In the genomic region with DNA sequence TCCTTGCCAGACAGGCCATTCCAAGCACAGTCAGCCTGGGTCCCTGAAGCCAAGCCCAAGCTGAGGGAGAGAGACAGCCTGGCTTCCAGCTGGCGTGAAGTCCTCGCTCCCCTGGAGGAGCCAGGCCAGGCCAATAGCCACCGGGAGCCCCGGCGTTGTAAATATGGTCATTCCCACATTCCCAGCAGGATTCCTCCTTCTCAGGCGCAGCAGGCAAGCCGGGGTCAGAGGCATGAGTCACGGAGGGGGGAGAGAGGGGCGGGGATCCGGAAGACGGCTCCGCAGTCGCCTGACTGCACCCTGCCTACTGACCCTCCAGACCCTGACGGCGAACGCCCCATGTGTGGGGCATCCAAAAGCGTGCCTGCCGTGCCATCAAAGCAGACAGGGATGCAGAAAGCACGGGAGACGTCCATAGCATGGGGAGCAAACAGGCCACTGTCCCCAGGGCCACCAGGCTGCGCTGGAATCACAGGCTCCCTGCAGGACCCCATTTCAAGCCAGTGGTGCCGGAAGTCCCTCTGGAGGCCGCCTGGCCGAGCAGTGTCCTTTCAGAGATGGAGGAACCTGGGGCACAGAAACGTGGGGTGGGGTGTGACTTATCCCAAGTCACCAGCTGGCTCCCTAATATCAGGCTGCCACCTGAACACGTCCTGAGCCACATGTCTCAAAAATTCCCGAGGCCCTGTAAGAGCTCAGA, we compare ENCODE assay signal across 11 cellular contexts. TPM values are rescaled to one million over a fixed set of nuclear protein-coding genes. Genes with fewer than 3 reads are reported as not detected.
A peak's percentile ranks its signal among the peaks of the same experiment; 100 is the strongest.
DNase-seq lines count a peak whose midpoint lies in the region; ATAC-seq and TF ChIP-seq lines count a peak whose summit lies in the region.
"Had no signal": no experiment of that assay in that cellular context is flagged by ENCODE, and none has a peak within 500 bp of the region (broad histone marks: within the 10 kb centered on the region; RNA-seq: fewer than 3 reads in every experiment).

No MANE protein-coding gene starts in this region.

- intact Hi-C loops in PC-3 (cut with micrococcal nuclease): no loop called here
- intact Hi-C loops in naive thymus-derived CD4-positive, alpha-beta T cell (cut with micrococcal nuclease): no loop called here

- ATAC-seq in omental fat pad (ENCODE audit: low FRiP score) (peak; percentile 65), PC-3 (no peak)
- ATAC-seq in naive thymus-derived CD4-positive, alpha-beta T cell: no peak
- ATAC-seq: naive thymus-derived CD8-positive, alpha-beta T cell had no signal

- CTCF ChIA-PET in PC-3 (lab: Charles Lee): no interaction called here
- CTCF ChIA-PET in naive thymus-derived CD4-positive, alpha-beta T cell (lab: Charles Lee): interaction anchor here (0.7 kb wide), 1 partner anchor 160 kb away, joined by 3 read pairs; no protein-coding TSS in a partner anchor

- peaks cover 0 to 3% (median 0%) of the 10 kb centered on the region in 7 donors for H3K4me1 Mint-ChIP-seq in naive thymus-derived CD4-positive, alpha-beta T cell
- H3K4me1 Mint-ChIP-seq: naive thymus-derived CD8-positive, alpha-beta T cell had no signal

- H2AFZ ChIP-seq in PC-3 (ENCODE audit: low read length): no peak overlapping the region

- POLR2A ChIA-PET in PC-3 (lab: Charles Lee; ENCODE audit: unreplicated experiment): no interaction called here
- POLR2A ChIA-PET in naive thymus-derived CD4-positive, alpha-beta T cell (lab: Charles Lee): no interaction called here

- peaks cover 0 to 28% (median 9%) of the 10 kb centered on the region in 5 donors for H3K27me3 Mint-ChIP-seq in naive thymus-derived CD4-positive, alpha-beta T cell

- H3K27ac ChIP-seq in PC-3 (ENCODE audit: low read length): no peak overlapping the region
- no peak overlapping the region for H3K27ac ChIP-seq in naive thymus-derived CD4-positive, alpha-beta T cell (ENCODE audit: low read depth, low read length)

- no peaks in the 10 kb centered on the region for H4K20me1 ChIP-seq in PC-3 (ENCODE audit: low read length)

- H3K36me3 ChIP-seq in PC-3 (ENCODE audit: low read depth, low read length): no peaks in the 10 kb centered on the region
- no peaks in the 10 kb centered on the region for H3K36me3 ChIP-seq in naive thymus-derived CD4-positive, alpha-beta T cell (ENCODE audit: control insufficient read depth in 2 of 3, insufficient read depth in 3 of 3, low read length in 3 of 3)

- H3K27me3 ChIP-seq in PC-3 (ENCODE audit: low read length): no peaks in the 10 kb centered on the region
- no peaks in the 10 kb centered on the region for H3K27me3 ChIP-seq in naive thymus-derived CD4-positive, alpha-beta T cell (ENCODE audit: control insufficient read depth in 2 of 2, insufficient read depth in 2 of 2, low read length in 2 of 2)

- no peaks in the 10 kb centered on the region for H3K9me3 Mint-ChIP-seq in naive thymus-derived CD4-positive, alpha-beta T cell
- H3K9me3 Mint-ChIP-seq: naive thymus-derived CD8-positive, alpha-beta T cell; T-helper 2 cell treated with Interferon-gamma antibody and Interleukin-4, amounts not matched to agents 5 μg/mL and 100 μg/mL, for 36 hours had no signal

- no peaks in the 10 kb centered on the region for H3K79me2 ChIP-seq in PC-3 (ENCODE audit: low read length)

- H3K4me3 Mint-ChIP-seq in naive thymus-derived CD4-positive, alpha-beta T cell: no peak overlapping the region
- H3K4me3 Mint-ChIP-seq: naive thymus-derived CD8-positive, alpha-beta T cell; T-helper 2 cell treated with Interferon-gamma antibody and Interleukin-4, amounts not matched to agents 5 μg/mL and 100 μg/mL, for 36 hours had no signal

- no peaks in the 10 kb centered on the region for H3K9me3 ChIP-seq in PC-3 (ENCODE audit: low read length)
- no peaks in the 10 kb centered on the region for H3K9me3 ChIP-seq in naive thymus-derived CD4-positive, alpha-beta T cell (ENCODE audit: control insufficient read depth in 2 of 3, low read length in 3 of 3)

- TF ChIP-seq CTCF in AG09319 (IDR thresholded peaks at IDR 0.05; ENCODE audit: low read depth, low read length) (no peak), omental fat pad (IDR thresholded peaks at IDR 0.05) (no peak), PC-3 (conservative IDR thresholded peaks at IDR 0.05; ENCODE audit: low read depth, low read length) (no peak)

- H3K9me2 ChIP-seq in PC-3 (replicated peaks; ENCODE audit: low read length): no peaks in the 10 kb centered on the region

- BruUV-seq in PC-3 (replicated peaks; lab: Mats Ljungman, UMichigan): no TSS peak

- H3K9ac ChIP-seq in PC-3 (ENCODE audit: low read length): no peak overlapping the region

- H3K27ac Mint-ChIP-seq in naive thymus-derived CD4-positive, alpha-beta T cell: no peak overlapping the region
- H3K27ac Mint-ChIP-seq: T-helper 2 cell treated with Interferon-gamma antibody and Interleukin-4, amounts not matched to agents 5 μg/mL and 100 μg/mL, for 36 hours had no signal

- DNase-seq in AG09319 (ENCODE audit: extremely low read depth, low read depth): peak; percentile 86
- peak; percentile 7 for DNase-seq in RKO (ENCODE audit: low spot score)
- DNase-seq in globus pallidus (ENCODE audit: low spot score): peak; percentile 1
- no peak for DNase-seq in omental fat pad (ENCODE audit: low spot score)
- DNase-seq in PC-3: no peak
- no peak for DNase-seq in activated CD8-positive, alpha-beta memory T cell treated with anti-CD3 and anti-CD28 coated beads, Interleukin-2, amount 50 U/mL, for 4 hours
- DNase-seq in OCI-M1 (lab: John Stamatoyannopoulos, UW): no peak
- no peak for DNase-seq in naive thymus-derived CD4-positive, alpha-beta T cell
- DNase-seq: stimulated activated naive CD4-positive, alpha-beta T cell had no signal

- H3K4me1 ChIP-seq in PC-3 (ENCODE audit: insufficient read depth, low read length): no peaks in the 10 kb centered on the region
- no peaks in the 10 kb centered on the region for H3K4me1 ChIP-seq in naive thymus-derived CD4-positive, alpha-beta T cell (ENCODE audit: control insufficient read depth in 2 of 2, insufficient read depth in 2 of 2, low read length in 2 of 2)

- H3K36me3 Mint-ChIP-seq in naive thymus-derived CD4-positive, alpha-beta T cell: no peaks in the 10 kb centered on the region
- H3K36me3 Mint-ChIP-seq: naive thymus-derived CD8-positive, alpha-beta T cell had no signal

- H3K4me3 ChIP-seq in PC-3 (ENCODE audit: low read length): no peak overlapping the region
- no peak overlapping the region for H3K4me3 ChIP-seq in naive thymus-derived CD4-positive, alpha-beta T cell (ENCODE audit: low read length)

- H3F3A ChIP-seq in PC-3 (ENCODE audit: low read length, unreplicated experiment): no peaks in the 10 kb centered on the region

- H3K4me2 ChIP-seq in PC-3 (ENCODE audit: low read length): no peak overlapping the region

RNA-seq across cellular contexts. Expression of a gene that starts 48.2 kb away (rescaled TPM):
- total RNA-seq in omental fat pad (100 to 1,000 TPM in 2 of 4 donors, 10 to 100 TPM in 2; 90.8 to 141 (median 116) TPM), PC-3 (2014; rRNA removed) (4.4 and 5.8 TPM in 2 replicates)
- total RNA-seq in naive thymus-derived CD4-positive, alpha-beta T cell: not detected
- not detected for polyA plus RNA-seq in naive thymus-derived CD4-positive, alpha-beta T cell
- total RNA-seq: naive thymus-derived CD8-positive, alpha-beta T cell had no signal
- polyA plus RNA-seq: naive thymus-derived CD8-positive, alpha-beta T cell had no signal

Comparison
In these comparisons a context has a peak if more than half of its experiments do, and no peak if none do; other contexts are left out.
1. DNase-seq: peak in AG09319 (single experiment), RKO (single experiment) and globus pallidus (single experiment); none in omental fat pad (single experiment), PC-3 (single experiment), activated CD8-positive, alpha-beta memory T cell treated with anti-CD3 and anti-CD28 coated beads, Interleukin-2, amount 50 U/mL, for 4 hours (single experiment), OCI-M1 (single experiment) and naive thymus-derived CD4-positive, alpha-beta T cell (0 of 9).
2. RNA of a gene that starts 48.2 kb away (total RNA-seq): 90.8 to 141 TPM in omental fat pad; 4.4 to 5.8 TPM in PC-3 and not detected in naive thymus-derived CD4-positive, alpha-beta T cell; every median in the first group is over 10 times any median in the second.